Comparison of ENCODE assay signal across 8 cellular contexts in genomic region chr3:195960164-195960563, GRCh38. TPM values are rescaled to one million over a fixed set of nuclear protein-coding genes. Genes with fewer than 3 reads are reported as not detected.
DNase-seq lines count a peak whose midpoint lies in the region; ATAC-seq and TF ChIP-seq lines count a peak whose summit lies in the region.
"Not testable (repeated sequence)": the region's sequence is repeated elsewhere in the genome, so short reads cannot be mapped to it uniquely, and the experiment has no call there.

No MANE protein-coding gene starts in this region.

- not testable (repeated sequence) for DNase-seq in Calu3; activated CD4-positive, alpha-beta T cell treated with anti-CD3 and anti-CD28 coated beads, Interleukin-2, amount 10 ng/mL, durations not matched to agents 7 days and 5 days; activated naive CD8-positive, alpha-beta T cell treated with anti-CD3 and anti-CD28 coated beads for 36 hours; left ventricle myocardium superior; sciatic nerve (ENCODE audit: low spot score); transverse colon
- DNase-seq in cardiac septum (ENCODE audit: low spot score) (peak; percentile 26), mesenteric fat pad (ENCODE audit: low spot score) (peak; percentile 59)

- H3K36me3 Mint-ChIP-seq in Calu3 (ENCODE audit: insufficient read depth, unreplicated experiment), result peaks cover 60% of the 10 kb centered on the region
- H3K36me3 Mint-ChIP-seq in activated CD4-positive, alpha-beta T cell treated with anti-CD3 and anti-CD28 coated beads, Interleukin-2, amount 10 ng/mL, durations not matched to agents 7 days and 5 days (ENCODE audit: low read depth), result peaks cover 37% of the 10 kb centered on the region
- peaks cover 28% of the 10 kb centered on the region for H3K36me3 Mint-ChIP-seq in activated naive CD8-positive, alpha-beta T cell treated with anti-CD3 and anti-CD28 coated beads for 36 hours

- not testable (repeated sequence) for H3K4me3 ChIP-seq in transverse colon

- 95% methylated on average over 1 to 2 of the region's 2 CpGs for WGBS in transverse colon (ENCODE audit: low coverage in 1 of 2), 2 donors

- intact Hi-C loops in Calu3 (cut with micrococcal nuclease; ENCODE audit: unreplicated experiment); cardiac septum (cut with DNase I); left ventricle myocardium superior (cut with micrococcal nuclease); sciatic nerve (cut with DNase I); transverse colon (cut with DNase I; ENCODE audit: low total_unique reads): not testable (repeated sequence)

- BruUV-seq in Calu3 (replicated peaks; lab: Mats Ljungman, UMichigan), result TSS peak; percentile 17

- not testable (repeated sequence) for H3K27me3 ChIP-seq in transverse colon

- peaks cover 0 to 15% (median 6%) of the 10 kb centered on the region in 4 donors for H3K36me3 ChIP-seq in transverse colon

- H3K27ac ChIP-seq in transverse colon, result peak overlapping the region in 3 of 4 donors; percentile 46 to 65 (median 47)

- in situ Hi-C loops in transverse colon (cut with MboI; ENCODE audit: low pct_ligation_motif_present in 1 of 4, low pct_unique_long_range_greater_than_20kb in 1 of 4, low sequenced_read_pairs in 3 of 4), result not testable (repeated sequence)

- POLR2A ChIA-PET in activated CD4-positive, alpha-beta T cell treated with anti-CD3 and anti-CD28 coated beads, Interleukin-2, amount 10 ng/mL, durations not matched to agents 7 days and 5 days (lab: Charles Lee), result not testable (repeated sequence)

- not testable (repeated sequence) for H3K4me1 Mint-ChIP-seq in Calu3 (ENCODE audit: low read depth, unreplicated experiment)
- H3K4me1 Mint-ChIP-seq in activated CD4-positive, alpha-beta T cell treated with anti-CD3 and anti-CD28 coated beads, Interleukin-2, amount 10 ng/mL, durations not matched to agents 7 days and 5 days, result peaks cover 28% of the 10 kb centered on the region
- H3K4me1 Mint-ChIP-seq in activated naive CD8-positive, alpha-beta T cell treated with anti-CD3 and anti-CD28 coated beads for 36 hours, result peaks cover 15% of the 10 kb centered on the region

- not testable (repeated sequence) for H3K9me3 Mint-ChIP-seq in Calu3 (ENCODE audit: low read depth, unreplicated experiment); activated CD4-positive, alpha-beta T cell treated with anti-CD3 and anti-CD28 coated beads, Interleukin-2, amount 10 ng/mL, durations not matched to agents 7 days and 5 days; activated naive CD8-positive, alpha-beta T cell treated with anti-CD3 and anti-CD28 coated beads for 36 hours

- H3K27me3 Mint-ChIP-seq in Calu3 (ENCODE audit: unreplicated experiment); activated CD4-positive, alpha-beta T cell treated with anti-CD3 and anti-CD28 coated beads, Interleukin-2, amount 10 ng/mL, durations not matched to agents 7 days and 5 days; activated naive CD8-positive, alpha-beta T cell treated with anti-CD3 and anti-CD28 coated beads for 36 hours: not testable (repeated sequence)

- H3K4me3 Mint-ChIP-seq in Calu3 (ENCODE audit: low read depth, unreplicated experiment); activated CD4-positive, alpha-beta T cell treated with anti-CD3 and anti-CD28 coated beads, Interleukin-2, amount 10 ng/mL, durations not matched to agents 7 days and 5 days; activated naive CD8-positive, alpha-beta T cell treated with anti-CD3 and anti-CD28 coated beads for 36 hours: not testable (repeated sequence)

- not testable (repeated sequence) for H3K9me3 ChIP-seq in transverse colon

- not testable (repeated sequence) for H3K27ac Mint-ChIP-seq in Calu3 (ENCODE audit: unreplicated experiment)
- H3K27ac Mint-ChIP-seq in activated CD4-positive, alpha-beta T cell treated with anti-CD3 and anti-CD28 coated beads, Interleukin-2, amount 10 ng/mL, durations not matched to agents 7 days and 5 days, result peak overlapping the region; percentile 62
- peak overlapping the region; percentile 75 for H3K27ac Mint-ChIP-seq in activated naive CD8-positive, alpha-beta T cell treated with anti-CD3 and anti-CD28 coated beads for 36 hours

- TF ChIP-seq CTCF in Calu3 (IDR thresholded peaks at IDR 0.05; ENCODE audit: unreplicated experiment); transverse colon (IDR thresholded peaks at IDR 0.05): not testable (repeated sequence)

- peak; percentile 27 for ATAC-seq in left ventricle myocardium superior
- peak; percentile 44 for ATAC-seq in sciatic nerve

- TF ChIP-seq EP300 in transverse colon (IDR thresholded peaks at IDR 0.05; ENCODE audit: low read depth), result not testable (repeated sequence)

- not testable (repeated sequence) for TF ChIP-seq POLR2A in transverse colon (IDR thresholded peaks at IDR 0.05)

- H3K4me1 ChIP-seq in transverse colon, result peaks cover 0 to 16% (median 6%) of the 10 kb centered on the region in 4 donors

- CTCF ChIA-PET in Calu3 (lab: Charles Lee); activated CD4-positive, alpha-beta T cell treated with anti-CD3 and anti-CD28 coated beads, Interleukin-2, amount 10 ng/mL, durations not matched to agents 7 days and 5 days (lab: Charles Lee): not testable (repeated sequence)

RNA-seq across cellular contexts. Expression of gene TNK2, which starts 51.8 kb away (rescaled TPM):
- total RNA-seq in Calu3 (2022), result 50.4 and 53.0 TPM in 2 replicates
- total RNA-seq in activated CD4-positive, alpha-beta T cell treated with anti-CD3 and anti-CD28 coated beads, Interleukin-2, amount 10 ng/mL, durations not matched to agents 7 days and 5 days, result 100 to 1,000 TPM; 121 to 136 TPM
- total RNA-seq in activated naive CD8-positive, alpha-beta T cell treated with anti-CD3 and anti-CD28 coated beads for 36 hours, result 10 to 100 TPM; 34.6 to 35.1 TPM
- 48.3 TPM for total RNA-seq in cardiac septum
- 28.9 TPM for total RNA-seq in left ventricle myocardium superior
- 40.5 TPM for total RNA-seq in mesenteric fat pad
- 72.0 TPM for total RNA-seq in sciatic nerve
- total RNA-seq in transverse colon, result 10 to 100 TPM; 19.1 to 74.1 (median 21.3) TPM
